ENCODE assay signal across 18 cellular contexts in the genomic region with DNA sequence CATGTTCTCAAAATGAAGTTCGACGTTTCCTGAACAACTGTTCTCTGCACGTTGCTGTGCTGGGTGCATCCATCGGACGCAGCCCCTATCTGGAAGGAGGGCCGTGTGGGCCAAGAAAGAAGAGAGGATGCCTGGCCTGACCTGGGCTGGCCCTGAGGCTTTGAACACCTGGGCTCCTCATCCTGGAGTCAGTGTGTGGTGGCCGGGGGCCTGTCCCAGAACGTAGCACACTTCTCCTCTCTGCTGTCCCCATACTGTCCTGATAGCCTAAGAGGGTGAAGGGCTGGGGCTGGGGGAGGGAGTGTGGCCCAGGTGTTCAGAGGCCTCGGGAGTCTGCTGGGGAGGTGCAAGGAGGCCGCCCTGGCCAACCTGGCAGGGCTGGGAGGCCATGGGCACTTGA. TPM values are rescaled to one million over a fixed set of nuclear protein-coding genes. Genes with fewer than 3 reads are reported as not detected.
DNase-seq lines count a peak whose midpoint lies in the region; ATAC-seq, FAIRE-seq and TF ChIP-seq lines count a peak whose summit lies in the region.
"Had no signal": no experiment of that assay in that cellular context is flagged by ENCODE, and none has a peak within 500 bp of the region (broad histone marks: within the 10 kb centered on the region; RNA-seq: fewer than 3 reads in every experiment).

No MANE protein-coding gene starts in this region.

- peak overlapping the region; percentile 57 for H4K8ac ChIP-seq in mesenchymal stem cell (ENCODE audit: low read length)

- no peak overlapping the region for H3K23ac ChIP-seq in mesenchymal stem cell (ENCODE audit: low read length in 2 of 2)

- H2BK5ac ChIP-seq in mesenchymal stem cell (ENCODE audit: low read depth, low read length, poor library complexity, severe bottlenecking) = no peak overlapping the region

- peak overlapping the region; percentile 14 to 73 for H2BK12ac ChIP-seq in mesenchymal stem cell (ENCODE audit: low read length in 2 of 2)

- ATAC-seq in esophagus mucosa = no peak

- H3K4me3 ChIP-seq in AG10803 (ENCODE audit: low read length) (0 out of 2 replicates have a peak overlapping the region, but pooled peaks have one; percentile 7), adipocyte (ENCODE audit: low read length) (peak overlapping the region; percentile 21), mesenchymal stem cell (ENCODE audit: insufficient read depth in 1 of 2, low read depth in 1 of 2, low read length in 2 of 2) (peak overlapping the region in 1 of 2 experiments; percentile 57), smooth muscle cell (no peak overlapping the region)
- H3K4me3 ChIP-seq: dorsolateral prefrontal cortex, mucosa of descending colon had no signal

- TF ChIP-seq POLR2A in H54 (IDR thresholded peaks at IDR 0.05; ENCODE audit: low read depth, low read length) = no peak

- no peak for FAIRE-seq in H54 (lab: Jason Lieb, UNC)
- FAIRE-seq: keratinocyte had no signal

- H3K9me3 ChIP-seq in adipocyte (ENCODE audit: control insufficient read depth, low read length) (no peaks in the 10 kb centered on the region), mesenchymal stem cell (ENCODE audit: control insufficient read depth, low read length) (no peaks in the 10 kb centered on the region), smooth muscle cell (replicated peaks; ENCODE audit: low read depth) (no peaks in the 10 kb centered on the region)

- H2AK5ac ChIP-seq in mesenchymal stem cell (ENCODE audit: low read length, severe bottlenecking) = peak overlapping the region; percentile 36

- peaks cover 100% of the 10 kb centered on the region for H4K20me1 ChIP-seq in smooth muscle cell (ENCODE audit: low read depth)

- peak overlapping the region; percentile 34 for H4K91ac ChIP-seq in mesenchymal stem cell (ENCODE audit: low read length)

- DNase-seq in AG10803 (ENCODE audit: low read depth) (no peak), adipocyte (ENCODE audit: low read depth) (no peak), mesenchymal stem cell (no peak), smooth muscle cell (lab: John Stamatoyannopoulos, UW; ENCODE audit: unreplicated experiment) (no peak), H54 (ENCODE audit: insufficient read length, low spot score) (no peak), EL (no peak)
- DNase-seq: activated B cell treated with CpG ODN at 0.5 μM for 24 hours; activated effector memory CD4-positive, alpha-beta T cell treated with anti-CD3 and anti-CD28 coated beads, Interleukin-2, amount 50 U/mL, for 16 hours; erythroblast; H9; NCI-H1436; NCI-H345; T-helper 1 cell had no signal

- peak overlapping the region; percentile 60 to 92 for H3K18ac ChIP-seq in mesenchymal stem cell (ENCODE audit: low read depth in 1 of 2, low read length in 2 of 2)

- peaks cover 89% of the 10 kb centered on the region for H3F3A ChIP-seq in smooth muscle cell (ENCODE audit: low read depth)

- H3K4ac ChIP-seq in mesenchymal stem cell (ENCODE audit: low read depth in 1 of 2, low read length in 2 of 2) = peak overlapping the region; percentile 45 to 75

- H3K9ac ChIP-seq in adipocyte (ENCODE audit: low read length) (peak overlapping the region; percentile 69), mesenchymal stem cell (ENCODE audit: low read length) (peak overlapping the region; percentile 82), smooth muscle cell (ENCODE audit: low read depth) (peak overlapping the region; percentile 50)

- no peak overlapping the region for H2BK15ac ChIP-seq in mesenchymal stem cell (ENCODE audit: low read depth, poor library complexity, severe bottlenecking)

- peak overlapping the region; percentile 27 for H2BK120ac ChIP-seq in mesenchymal stem cell (ENCODE audit: low read depth, low read length)

- H3K79me2 ChIP-seq in smooth muscle cell (ENCODE audit: low read depth) = peaks cover 100% of the 10 kb centered on the region

- no peak overlapping the region for H2AFZ ChIP-seq in mesenchymal stem cell (ENCODE audit: low read depth, low read length)
- no peak overlapping the region for H2AFZ ChIP-seq in smooth muscle cell (ENCODE audit: low read depth)

- H3K27ac ChIP-seq in mesenchymal stem cell (ENCODE audit: low read length, poor library complexity, severe bottlenecking) (peak overlapping the region; percentile 86), smooth muscle cell (ENCODE audit: low read depth) (peak overlapping the region; percentile 96)

- H3K4me2 ChIP-seq in mesenchymal stem cell (ENCODE audit: low read length, poor library complexity, severe bottlenecking) (peak overlapping the region; percentile 7), smooth muscle cell (peak overlapping the region; percentile 80)

- WGBS in mesenchymal stem cell = 71% methylated on average over 6 of the region's 10 CpGs
- 63% methylated on average over 10 of the region's 10 CpGs for WGBS in smooth muscle cell (ENCODE audit: low lambda C conversion rate)

- H3K14ac ChIP-seq in mesenchymal stem cell (ENCODE audit: low read length in 2 of 2) = peak overlapping the region in 1 of 2 experiments; percentile 93

- TF ChIP-seq CTCF in AG10803 (conservative IDR thresholded peaks at IDR 0.05; ENCODE audit: low read length) (no peak), smooth muscle cell (IDR thresholded peaks at IDR 0.05; ENCODE audit: borderline replicate concordance, insufficient read depth, poor library complexity, severe bottlenecking) (no peak)

- H3K36me3 ChIP-seq in adipocyte (ENCODE audit: control insufficient read depth, insufficient read depth, low read length, severe bottlenecking) (peaks cover 29% of the 10 kb centered on the region), mesenchymal stem cell (ENCODE audit: control insufficient read depth in 1 of 2, insufficient read depth in 2 of 2, low read depth in 1 of 2, low read length in 2 of 2) (peaks cover 9 to 35% of the 10 kb centered on the region in 2 experiments), smooth muscle cell (ENCODE audit: low read depth) (no peaks in the 10 kb centered on the region)
- H3K36me3 ChIP-seq: BE2C had no signal

- H3K79me1 ChIP-seq in mesenchymal stem cell (replicated peaks; ENCODE audit: low read length, poor library complexity, severe bottlenecking) = peaks cover 45% of the 10 kb centered on the region

- peaks cover 56% of the 10 kb centered on the region for H3K4me1 ChIP-seq in adipocyte (ENCODE audit: control insufficient read depth, insufficient read depth, low read length)
- peaks cover 41% of the 10 kb centered on the region for H3K4me1 ChIP-seq in mesenchymal stem cell (ENCODE audit: control insufficient read depth, insufficient read depth, low read depth, low read length)
- peaks cover 9% of the 10 kb centered on the region for H3K4me1 ChIP-seq in smooth muscle cell (ENCODE audit: low read depth)

- no peaks in the 10 kb centered on the region for H3K27me3 ChIP-seq in adipocyte (replicated peaks; ENCODE audit: control insufficient read depth, insufficient read depth, low read length)
- no peaks in the 10 kb centered on the region for H3K27me3 ChIP-seq in mesenchymal stem cell (ENCODE audit: control insufficient read depth in 1 of 2, insufficient read depth in 1 of 2, low read length in 2 of 2)
- H3K27me3 ChIP-seq in smooth muscle cell (ENCODE audit: low read depth) = no peaks in the 10 kb centered on the region
- H3K27me3 ChIP-seq: BE2C had no signal

RNA-seq across cellular contexts. Expression of gene COL5A1, which starts 21.5 kb away (rescaled TPM):
- polyA plus RNA-seq in mesenchymal stem cell (2013, experiment 1 of 2) = 754 TPM
- polyA plus RNA-seq in mesenchymal stem cell (2013, experiment 2 of 2) = 709 TPM
- total RNA-seq in smooth muscle cell (1,084 and 1,167 TPM in 2 replicates), esophagus mucosa (3.3 TPM)
- polyA plus RNA-seq in smooth muscle cell = 1,100 and 1,443 TPM in 2 replicates

Comparison
In these comparisons a context has a peak if more than half of its experiments do, and no peak if none do; other contexts are left out.
1. RNA of gene COL5A1, which starts 21.5 kb away (total RNA-seq): 1,084 to 1,167 TPM in smooth muscle cell; 3.3 TPM in esophagus mucosa (single experiment); every median in the first group is over 100 times any median in the second.
2. Peak in every context shown above with its lines, with median percentiles within 50 percentile points of each other: H3K9ac ChIP-seq.